ENCODE assay signal across 8 cellular contexts in genomic region chr1:65254320-65255087, GRCh38. TPM values are rescaled to one million over a fixed set of nuclear protein-coding genes. Genes with fewer than 3 reads are reported as not detected.
DNase-seq lines count a peak whose midpoint lies in the region; ATAC-seq, FAIRE-seq and TF ChIP-seq lines count a peak whose summit lies in the region.

No MANE protein-coding gene starts in this region.

- TF ChIP-seq CTCF in OCI-LY3 (IDR thresholded peaks at IDR 0.05; ENCODE audit: low read depth, low read length) (no peak), esophagus muscularis mucosa (IDR thresholded peaks at IDR 0.05) (peak in 1 of 3 experiments; percentile 25)

- H3K27me3 ChIP-seq in OCI-LY3 (ENCODE audit: low read depth, low read length) (no peaks in the 10 kb centered on the region), esophagus muscularis mucosa (no peaks in the 10 kb centered on the region)

- peak; percentile 84 for FAIRE-seq in HTR-8/SVneo (lab: Jason Lieb, UNC)

- TF ChIP-seq POLR2A in esophagus muscularis mucosa (IDR thresholded peaks at IDR 0.05; ENCODE audit: low read depth) = no peak

- no peaks in the 10 kb centered on the region for H3K36me3 Mint-ChIP-seq in naive B cell
- no peaks in the 10 kb centered on the region for H3K36me3 Mint-ChIP-seq in stimulated activated memory B cell treated with anti-CD40 and anti-IgM and Interleukin-4, amounts not matched to agents 10 μg/mL and 1 μg/mL and 100 μg/mL, for 72 hours

- H3K27ac Mint-ChIP-seq in naive B cell = peak overlapping the region in 4 of 6 donors; percentile 2 to 97 (median 83)
- H3K27ac Mint-ChIP-seq in stimulated activated memory B cell treated with anti-CD40 and anti-IgM and Interleukin-4, amounts not matched to agents 10 μg/mL and 1 μg/mL and 100 μg/mL, for 72 hours = no peak overlapping the region

- H2AFZ ChIP-seq in OCI-LY3 (ENCODE audit: low read depth, low read length) = peak overlapping the region; percentile 99

- H3K4me3 Mint-ChIP-seq in naive B cell = peak overlapping the region; percentile 78 to 98 (median 92)
- H3K4me3 Mint-ChIP-seq in stimulated activated memory B cell treated with anti-CD40 and anti-IgM and Interleukin-4, amounts not matched to agents 10 μg/mL and 1 μg/mL and 100 μg/mL, for 72 hours = peak overlapping the region; percentile 82

- H3K27ac ChIP-seq in OCI-LY3 (ENCODE audit: low read length) = no peak overlapping the region
- H3K27ac ChIP-seq in esophagus muscularis mucosa (replicated peaks in 1 of 4) = peak overlapping the region; percentile 60 to 74 (median 72)

- no peaks in the 10 kb centered on the region for H3K79me2 ChIP-seq in OCI-LY3 (ENCODE audit: low read length)

- H4K20me1 ChIP-seq in OCI-LY3 (ENCODE audit: insufficient read depth, low read length) = no peaks in the 10 kb centered on the region

- no peaks in the 10 kb centered on the region for H3K9me3 Mint-ChIP-seq in naive B cell
- H3K9me3 Mint-ChIP-seq in stimulated activated memory B cell treated with anti-CD40 and anti-IgM and Interleukin-4, amounts not matched to agents 10 μg/mL and 1 μg/mL and 100 μg/mL, for 72 hours = no peaks in the 10 kb centered on the region

- H3K4me3 ChIP-seq in OCI-LY3 (ENCODE audit: low read length) = peak overlapping the region; percentile 97
- peak overlapping the region; percentile 72 to 90 (median 82) for H3K4me3 ChIP-seq in esophagus muscularis mucosa

- H3K9ac ChIP-seq in OCI-LY3 (ENCODE audit: low read length) = peak overlapping the region; percentile 70

- no peaks in the 10 kb centered on the region for H3K9me3 ChIP-seq in OCI-LY3 (ENCODE audit: insufficient read depth, low read length)
- no peaks in the 10 kb centered on the region for H3K9me3 ChIP-seq in esophagus muscularis mucosa

- H3K27me3 Mint-ChIP-seq in naive B cell = peaks cover 8 to 28% (median 19%) of the 10 kb centered on the region in 3 donors
- peaks cover 16% of the 10 kb centered on the region for H3K27me3 Mint-ChIP-seq in stimulated activated memory B cell treated with anti-CD40 and anti-IgM and Interleukin-4, amounts not matched to agents 10 μg/mL and 1 μg/mL and 100 μg/mL, for 72 hours

- H3K4me2 ChIP-seq in OCI-LY3 (ENCODE audit: low read length) = peak overlapping the region; percentile 99

- H3K4me1 Mint-ChIP-seq in naive B cell = peaks cover 11 to 15% (median 12%) of the 10 kb centered on the region in 3 donors
- peaks cover 18% of the 10 kb centered on the region for H3K4me1 Mint-ChIP-seq in stimulated activated memory B cell treated with anti-CD40 and anti-IgM and Interleukin-4, amounts not matched to agents 10 μg/mL and 1 μg/mL and 100 μg/mL, for 72 hours

- H3K36me3 ChIP-seq in OCI-LY3 (replicated peaks; ENCODE audit: low read depth, low read length) (no peaks in the 10 kb centered on the region), esophagus muscularis mucosa (no peaks in the 10 kb centered on the region)

- no peak for TF ChIP-seq EP300 in esophagus muscularis mucosa (IDR thresholded peaks at IDR 0.05)

- H3K4me1 ChIP-seq in OCI-LY3 (ENCODE audit: low read length) (peaks cover 10% of the 10 kb centered on the region; the same call in 1 of the 2 replicates), esophagus muscularis mucosa (peaks cover 12 to 22% (median 18%) of the 10 kb centered on the region in 4 donors)

- intact Hi-C loops in esophagus muscularis mucosa (cut with DNase I) = loop anchor here (10.0 kb wide), 1 partner anchor 170 kb away; the partner anchor contains the start of genes LEPR and LEPROT

- DNase-seq in DMS 273 (lab: John Stamatoyannopoulos, UW; ENCODE audit: unreplicated experiment) = peak; percentile 95
- DNase-seq in HTR-8/SVneo (ENCODE audit: insufficient read length, low spot score) = peak; percentile 73
- DNase-seq in activated T-cell treated with anti-CD3 and anti-CD28 coated beads, Interleukin-2, amount 50 U/mL, for 1 hour = peak; percentile 87
- DNase-seq in esophagus muscularis mucosa (ENCODE audit: extremely low spot score) = peak; percentile 92
- DNase-seq in naive B cell = peak; percentile 82

- WGBS in esophagus muscularis mucosa = 2% methylated on average over 20 of the region's 92 CpGs

- ATAC-seq in GM21381 (IDR thresholded peaks at IDR 0.05; ENCODE audit: unreplicated experiment) (peak; percentile 98), naive B cell (ENCODE audit: low read depth in 2 of 2) (peak; percentile 96)
- peak; percentile 98 for ATAC-seq in stimulated activated memory B cell treated with anti-CD40 and anti-IgM and Interleukin-4, amounts not matched to agents 10 μg/mL and 1 μg/mL and 100 μg/mL, for 72 hours

RNA-seq across cellular contexts. Expression of gene DNAJC6, which starts 54.8 kb away (rescaled TPM):
- 1 to 10 TPM; 3.7 to 8.3 (median 4.4) TPM for total RNA-seq in esophagus muscularis mucosa
- under 1 TPM in 2 of 6 donors, not detected in 4; 0.19 to 0.63 TPM for polyA plus RNA-seq in naive B cell (ENCODE audit: low read depth in 6 of 6)
